In the genomic region with DNA sequence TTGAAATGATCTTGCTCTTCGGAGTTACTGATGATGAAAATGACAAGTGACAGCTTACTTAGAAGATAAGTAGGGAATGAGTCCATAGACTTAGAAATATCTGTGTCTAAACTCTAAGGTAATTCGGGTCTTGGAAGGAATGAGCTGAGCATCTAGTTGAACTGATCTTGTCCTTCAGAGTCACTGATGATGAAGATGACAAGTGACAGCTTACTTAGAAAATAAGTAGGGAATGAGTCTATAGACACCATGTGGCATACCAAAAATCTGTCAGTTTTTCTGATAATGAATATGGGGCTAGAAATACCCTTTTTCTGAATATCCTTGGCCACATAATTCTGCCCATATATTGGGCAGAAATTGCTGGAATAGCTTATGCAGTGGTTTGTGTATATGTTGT, we compare ENCODE assay signal across 25 cellular contexts. TPM values are rescaled to one million over a fixed set of nuclear protein-coding genes. Genes with fewer than 3 reads are reported as not detected.
"Had no signal": no experiment of that assay in that cellular context is flagged by ENCODE, and none has a peak within 500 bp of the region (broad histone marks: within the 10 kb centered on the region; RNA-seq: fewer than 3 reads in every experiment).

No MANE protein-coding gene starts in this region.

- H3K36me3 ChIP-seq: ovary had no signal

- FAIRE-seq: islet of Langerhans had no signal

- H3K4me1 ChIP-seq: testis had no signal

- H3K27me3 ChIP-seq: ovary, stomach, testis, thyroid gland, transverse colon, upper lobe of left lung, vagina had no signal

- H3K9me3 Mint-ChIP-seq: immature natural killer cell; naive thymus-derived CD4-positive, alpha-beta T cell; natural killer cell treated with Interleukin-12 subunit alpha and Interleukin-12 subunit beta and Interleukin-15 and Interleukin-18, amount 100 ng/mL, for 72 hours; stimulated activated naive B cell treated with anti-CD40 and anti-IgM and Interleukin-4, amounts not matched to agents 10 μg/mL and 1 μg/mL and 100 μg/mL, for 72 hours had no signal

- H3K4me3 Mint-ChIP-seq: immature natural killer cell; naive thymus-derived CD4-positive, alpha-beta T cell; natural killer cell treated with Interleukin-12 subunit alpha and Interleukin-12 subunit beta and Interleukin-15 and Interleukin-18, amount 100 ng/mL, for 72 hours; stimulated activated naive B cell treated with anti-CD40 and anti-IgM and Interleukin-4, amounts not matched to agents 10 μg/mL and 1 μg/mL and 100 μg/mL, for 72 hours had no signal

- H3K36me3 Mint-ChIP-seq: immature natural killer cell; naive thymus-derived CD4-positive, alpha-beta T cell; natural killer cell treated with Interleukin-12 subunit alpha and Interleukin-12 subunit beta and Interleukin-15 and Interleukin-18, amount 100 ng/mL, for 72 hours; stimulated activated naive B cell treated with anti-CD40 and anti-IgM and Interleukin-4, amounts not matched to agents 10 μg/mL and 1 μg/mL and 100 μg/mL, for 72 hours had no signal

- H3K9me3 ChIP-seq: left ventricle myocardium inferior, mucosa of descending colon, ovary, stomach, testis, thyroid gland, transverse colon, upper lobe of left lung, vagina had no signal

- H3K4me1 Mint-ChIP-seq: immature natural killer cell; naive thymus-derived CD4-positive, alpha-beta T cell; stimulated activated naive B cell treated with anti-CD40 and anti-IgM and Interleukin-4, amounts not matched to agents 10 μg/mL and 1 μg/mL and 100 μg/mL, for 72 hours had no signal

- H3K27ac ChIP-seq: left ventricle myocardium inferior, ovary, stomach, testis, thyroid gland, vagina had no signal

- H3K27me3 Mint-ChIP-seq: progenitor cell of endocrine pancreas; stimulated activated naive B cell treated with anti-CD40 and anti-IgM and Interleukin-4, amounts not matched to agents 10 μg/mL and 1 μg/mL and 100 μg/mL, for 72 hours had no signal

- H3K27ac Mint-ChIP-seq: immature natural killer cell; naive thymus-derived CD4-positive, alpha-beta T cell; natural killer cell treated with Interleukin-12 subunit alpha and Interleukin-12 subunit beta and Interleukin-15 and Interleukin-18, amount 100 ng/mL, for 72 hours; progenitor cell of endocrine pancreas; stimulated activated naive B cell treated with anti-CD40 and anti-IgM and Interleukin-4, amounts not matched to agents 10 μg/mL and 1 μg/mL and 100 μg/mL, for 72 hours had no signal

- ATAC-seq: mucosa of descending colon; naive thymus-derived CD4-positive, alpha-beta T cell; natural killer cell treated with Interleukin-12 subunit alpha and Interleukin-12 subunit beta and Interleukin-15 and Interleukin-18, amount 100 ng/mL, for 72 hours; right cardiac atrium; sciatic nerve; stimulated activated naive B cell treated with anti-CD40 and anti-IgM and Interleukin-4, amounts not matched to agents 10 μg/mL and 1 μg/mL and 100 μg/mL, for 72 hours; stimulated activated naive CD8-positive, alpha-beta T cell treated with anti-CD3 and anti-CD28 coated beads, Interleukin-15, Interleukin-2, amounts not matched to agents 100 U/mL and 50 U/mL, for 24 hours had no signal

- DNase-seq: hypothalamus; immature natural killer cell; left ventricle myocardium inferior; midbrain; mucosa of descending colon; naive thymus-derived CD4-positive, alpha-beta T cell; ovary; right cardiac atrium; stimulated activated CD4-positive, alpha-beta T cell treated with anti-CD3 and anti-CD28 coated beads, Interleukin-12 subunit alpha, Interleukin-12 subunit beta, amount 100 ng/mL, for 4 hours; stimulated activated CD4-positive, alpha-beta T cell treated with anti-CD3 and anti-CD28 coated beads, Interleukin-15, amount 100 ng/mL, for 24 hours; stimulated activated CD4-positive, alpha-beta T cell treated with anti-CD3 and anti-CD28 coated beads, Interleukin-4, amount 100 ng/mL, for 24 hours; stimulated activated naive B cell treated with anti-CD40 and anti-IgM and Interleukin-4, amounts not matched to agents 10 μg/mL and 1 μg/mL and 100 μg/mL, for 72 hours; stimulated activated naive CD8-positive, alpha-beta T cell treated with anti-CD3 and anti-CD28 coated beads, Interleukin-15, Interleukin-2, amounts not matched to agents 100 U/mL and 50 U/mL, for 24 hours; stomach; testis; thyroid gland; transverse colon; upper lobe of left lung had no signal

- H3K4me3 ChIP-seq: left ventricle myocardium inferior, lung, mucosa of descending colon, ovary, skin epidermis, stomach, testis, thyroid gland, transverse colon, upper lobe of left lung, vagina had no signal

RNA-seq across cellular contexts. Expression of a gene that starts 14.7 kb away (rescaled TPM):
- polyA plus RNA-seq: naive thymus-derived CD4-positive, alpha-beta T cell had no signal
